ENCODE assay signal across 24 cellular contexts in the genomic region with DNA sequence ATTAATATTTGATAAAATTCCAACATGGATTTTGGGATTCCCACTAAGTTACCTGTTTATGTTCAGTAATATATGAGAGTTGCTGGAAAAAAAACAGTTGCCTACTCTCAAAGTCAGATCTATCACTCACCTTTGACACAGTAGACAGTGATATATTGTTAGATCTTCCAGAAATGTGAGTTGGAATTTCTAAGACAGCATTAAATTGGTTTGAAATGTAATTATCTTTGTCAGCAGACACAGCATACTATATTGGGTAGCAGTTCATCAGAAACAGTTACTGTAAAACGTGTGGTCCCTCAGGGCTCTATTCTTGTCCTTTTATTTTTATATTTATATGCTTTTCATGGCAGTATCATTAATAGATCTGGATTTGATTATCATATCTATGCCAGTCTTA.
"Had no signal": no experiment of that assay in that cellular context is flagged by ENCODE, and none has a peak within 500 bp of the region (broad histone marks: within the 10 kb centered on the region; RNA-seq: fewer than 3 reads in every experiment).

No MANE protein-coding gene starts in this region.

- H3K27me3 ChIP-seq: colonic mucosa, dorsolateral prefrontal cortex, esophagus muscularis mucosa, foreskin keratinocyte, gastrocnemius medialis, gastroesophageal sphincter, heart left ventricle, heart right ventricle had no signal

- H3K4me3 ChIP-seq: colonic mucosa, coronary artery, dorsolateral prefrontal cortex, esophagus muscularis mucosa, gastrocnemius medialis, gastroesophageal sphincter, heart left ventricle, heart right ventricle had no signal

- H3K4me1 ChIP-seq: colonic mucosa, esophagus muscularis mucosa, foreskin keratinocyte, gastrocnemius medialis, gastroesophageal sphincter, heart left ventricle, heart right ventricle had no signal

- ATAC-seq: effector memory CD8-positive, alpha-beta T cell; esophagus mucosa; foreskin keratinocyte; gastrocnemius medialis; gastroesophageal sphincter; heart left ventricle; heart right ventricle had no signal

- H3K27ac Mint-ChIP-seq: dendritic cell treated with granulocyte-macrophage colony-stimulating factor and Interleukin-4, amounts not matched to agents 40 ng/mL and 50 ng/mL, for 4 days; effector memory CD8-positive, alpha-beta T cell; endodermal cell had no signal

- H3K27me3 Mint-ChIP-seq: dendritic cell treated with granulocyte-macrophage colony-stimulating factor and Interleukin-4, amounts not matched to agents 40 ng/mL and 50 ng/mL, for 4 days; effector memory CD8-positive, alpha-beta T cell had no signal

- H3K36me3 ChIP-seq: colonic mucosa, esophagus muscularis mucosa, gastrocnemius medialis, gastroesophageal sphincter, heart left ventricle, heart right ventricle had no signal

- DNase-seq: colonic mucosa; cortex of kidney; dermis blood vessel endothelial cell; dorsolateral prefrontal cortex; effector CD4-positive, alpha-beta T cell; effector CD8-positive, alpha-beta T cell; effector memory CD4-positive, alpha-beta T cell; effector memory CD8-positive, alpha-beta T cell; endodermal cell; erythroblast; foreskin fibroblast; foreskin keratinocyte; foreskin melanocyte; gastrocnemius medialis; glutamatergic neuron; head of caudate nucleus; heart left ventricle; heart right ventricle had no signal

- H3K9me3 ChIP-seq: colonic mucosa, gastrocnemius medialis, gastroesophageal sphincter, heart right ventricle had no signal

- H3K27ac ChIP-seq: colonic mucosa, coronary artery, dorsolateral prefrontal cortex, epithelial cell of prostate, esophagus muscularis mucosa, foreskin keratinocyte, gastrocnemius medialis, gastroesophageal sphincter, heart left ventricle, heart right ventricle had no signal

- H3K4me3 Mint-ChIP-seq: dendritic cell treated with granulocyte-macrophage colony-stimulating factor and Interleukin-4, amounts not matched to agents 40 ng/mL and 50 ng/mL, for 4 days; effector memory CD8-positive, alpha-beta T cell; endodermal cell had no signal

- H3K4me1 Mint-ChIP-seq: endodermal cell had no signal
